ENCODE assay signal across 8 cellular contexts in genomic region chr9:113614843-113615648, GRCh38.
DNase-seq lines count a peak whose midpoint lies in the region; ATAC-seq and TF ChIP-seq lines count a peak whose summit lies in the region.

No MANE protein-coding gene starts in this region.

- 0 out of 4 replicates have a peak, but pooled peaks of 1 of the 2 experiments have one; percentile 20 for TF ChIP-seq EP300 in SK-N-SH (IDR thresholded peaks at IDR 0.05; ENCODE audit: borderline replicate concordance in 1 of 2, low read depth in 1 of 2, low read length in 1 of 2)

- H3K4me3 ChIP-seq in SK-N-SH (ENCODE audit: low read depth in 2 of 2, low read length in 1 of 2) = no peak overlapping the region

- WGBS in SK-N-SH (ENCODE audit: low lambda C conversion rate) = 79% methylated on average over 14 of the region's 14 CpGs

- peaks cover 29 to 45% of the 10 kb centered on the region in 2 experiments for H3K4me1 ChIP-seq in SK-N-SH (ENCODE audit: control insufficient read depth in 1 of 2, insufficient read depth in 2 of 2, low read depth in 1 of 2, low read length in 1 of 2)

- H3K9me3 Mint-ChIP-seq in T-helper 2 cell treated with Interferon-gamma antibody and Interleukin-4, amounts not matched to agents 5 μg/mL and 100 μg/mL, for 36 hours = no peaks in the 10 kb centered on the region
- no peaks in the 10 kb centered on the region for H3K9me3 Mint-ChIP-seq in stimulated activated naive CD8-positive, alpha-beta T cell treated with anti-CD3 and anti-CD28 coated beads, Interleukin-15, Interleukin-2, amounts not matched to agents 100 ng/mL and 50 ng/mL, for 24 hours

- H3K79me2 ChIP-seq in SK-N-SH (ENCODE audit: insufficient read depth) = no peaks in the 10 kb centered on the region

- no peaks in the 10 kb centered on the region for H3K36me3 ChIP-seq in SK-N-SH (replicated peaks in 1 of 2; ENCODE audit: control insufficient read depth in 1 of 2, insufficient read depth in 2 of 2, low read length in 1 of 2)

- no peak overlapping the region for H3K9ac ChIP-seq in SK-N-SH

- no peak overlapping the region for H3K4me3 Mint-ChIP-seq in T-helper 2 cell treated with Interferon-gamma antibody and Interleukin-4, amounts not matched to agents 5 μg/mL and 100 μg/mL, for 36 hours
- H3K4me3 Mint-ChIP-seq in stimulated activated naive CD8-positive, alpha-beta T cell treated with anti-CD3 and anti-CD28 coated beads, Interleukin-15, Interleukin-2, amounts not matched to agents 100 ng/mL and 50 ng/mL, for 24 hours = peak overlapping the region; percentile 62

- intact Hi-C loops in left cardiac atrium (cut with DNase I) = no loop called here

- peak overlapping the region; percentile 31 to 66; a peak in 2 of 4 replicates for H3K27ac ChIP-seq in SK-N-SH (ENCODE audit: low read depth in 2 of 2, low read length in 1 of 2)

- peak; percentile 72 to 74 for ATAC-seq in left cardiac atrium

- no peak overlapping the region for H3K27ac Mint-ChIP-seq in T-helper 2 cell treated with Interferon-gamma antibody and Interleukin-4, amounts not matched to agents 5 μg/mL and 100 μg/mL, for 36 hours
- H3K27ac Mint-ChIP-seq in stimulated activated naive CD8-positive, alpha-beta T cell treated with anti-CD3 and anti-CD28 coated beads, Interleukin-15, Interleukin-2, amounts not matched to agents 100 ng/mL and 50 ng/mL, for 24 hours = peak overlapping the region; percentile 75

- POLR2A ChIA-PET in SK-N-SH (lab: Yijun Ruan, JAX) = interaction anchor here (1.1 kb wide), 1 partner anchor 21 kb away, joined by 6 read pairs; no protein-coding TSS in a partner anchor

- CTCF ChIA-PET in SK-N-SH (lab: Yijun Ruan, JAX) = interaction anchor here (0.6 to 44.7 kb wide), 4 partner anchors 14 to 38 kb away, joined by 3 to 1335 read pairs (median 8); no protein-coding TSS in a partner anchor

- H3K36me3 Mint-ChIP-seq in T-helper 2 cell treated with Interferon-gamma antibody and Interleukin-4, amounts not matched to agents 5 μg/mL and 100 μg/mL, for 36 hours (ENCODE audit: low read depth) = no peaks in the 10 kb centered on the region
- no peaks in the 10 kb centered on the region for H3K36me3 Mint-ChIP-seq in stimulated activated naive CD8-positive, alpha-beta T cell treated with anti-CD3 and anti-CD28 coated beads, Interleukin-15, Interleukin-2, amounts not matched to agents 100 ng/mL and 50 ng/mL, for 24 hours (ENCODE audit: low read depth)

- H3K27me3 Mint-ChIP-seq in T-helper 2 cell treated with Interferon-gamma antibody and Interleukin-4, amounts not matched to agents 5 μg/mL and 100 μg/mL, for 36 hours (ENCODE audit: low read depth) = no peaks in the 10 kb centered on the region
- H3K27me3 Mint-ChIP-seq in stimulated activated naive CD8-positive, alpha-beta T cell treated with anti-CD3 and anti-CD28 coated beads, Interleukin-15, Interleukin-2, amounts not matched to agents 100 ng/mL and 50 ng/mL, for 24 hours = peaks cover 9% of the 10 kb centered on the region

- peak overlapping the region; percentile 37; the same call in 1 of the 2 replicates for H3K4me2 ChIP-seq in SK-N-SH

- H2AFZ ChIP-seq in SK-N-SH (ENCODE audit: low read depth) = no peak overlapping the region; the same call in 1 of the 2 replicates

- no peaks in the 10 kb centered on the region for H3K9me2 ChIP-seq in SK-N-SH

- peak; percentile 55 for DNase-seq in T-helper 2 cell treated with Interferon-gamma antibody and Interleukin-4, amounts not matched to agents 5 μg/mL and 100 μg/mL, for 36 hours (ENCODE audit: low spot score)
- DNase-seq in T-helper 2 cell (no peak), SK-N-SH (no peak), left cardiac atrium (peak; percentile 77), COR-L47 (lab: John Stamatoyannopoulos, UW) (no peak), T1000 (lab: John Stamatoyannopoulos, UW) (no peak), SKM-1 treated with dmso at 0.1 percent for 144 hours (lab: John Stamatoyannopoulos, UW; ENCODE audit: unreplicated experiment) (no peak)

- no peak for TF ChIP-seq RAD21 in SK-N-SH (IDR thresholded peaks at IDR 0.05; ENCODE audit: low read length)

- no peaks in the 10 kb centered on the region for H4K20me1 ChIP-seq in SK-N-SH (ENCODE audit: insufficient read depth)

- H3F3A ChIP-seq in SK-N-SH (replicated peaks; ENCODE audit: insufficient read depth) = peaks cover 3% of the 10 kb centered on the region

- TF ChIP-seq CTCF in SK-N-SH (IDR thresholded peaks at IDR 0.05) = no peak

- no peaks in the 10 kb centered on the region for H3K9me3 ChIP-seq in SK-N-SH

- H3K4me1 Mint-ChIP-seq in T-helper 2 cell treated with Interferon-gamma antibody and Interleukin-4, amounts not matched to agents 5 μg/mL and 100 μg/mL, for 36 hours (ENCODE audit: low read depth) = peaks cover 5% of the 10 kb centered on the region
- peaks cover 58% of the 10 kb centered on the region for H3K4me1 Mint-ChIP-seq in stimulated activated naive CD8-positive, alpha-beta T cell treated with anti-CD3 and anti-CD28 coated beads, Interleukin-15, Interleukin-2, amounts not matched to agents 100 ng/mL and 50 ng/mL, for 24 hours (ENCODE audit: low read depth)

- no peaks in the 10 kb centered on the region for H3K27me3 ChIP-seq in SK-N-SH (ENCODE audit: insufficient read depth)

TF ChIP-seq in SK-N-SH, 30 proteins besides CTCF, POLR2A, EP300 and RAD21:
- no peak for TF ChIP-seq USF1 (IDR thresholded peaks at IDR 0.05; ENCODE audit: borderline replicate concordance, low read depth)
- no peak for TF ChIP-seq ZBTB33 (IDR thresholded peaks at IDR 0.05; ENCODE audit: borderline replicate concordance, low read depth)
- TF ChIP-seq RCOR1 (IDR thresholded peaks at IDR 0.05; ENCODE audit: low read length) = no peak
- no peak for TF ChIP-seq GATA2 (CRISPR knock-in tag; IDR thresholded peaks at IDR 0.05)
- no peak for TF ChIP-seq PBX3 (IDR thresholded peaks at IDR 0.05)
- no peak for TF ChIP-seq CHD2 (IDR thresholded peaks at IDR 0.05; ENCODE audit: low read length, partially characterized antibody)
- TF ChIP-seq MXI1 (IDR thresholded peaks at IDR 0.05; ENCODE audit: low read depth, low read length) = no peak
- no peak for TF ChIP-seq RFX5 (IDR thresholded peaks at IDR 0.05; ENCODE audit: low read length)
- TF ChIP-seq ELF1 (IDR thresholded peaks at IDR 0.05) = no peak
- TF ChIP-seq TCF12 (IDR thresholded peaks at IDR 0.05) = no peak
- TF ChIP-seq MEF2A (IDR thresholded peaks at IDR 0.05; ENCODE audit: borderline replicate concordance, low read depth) = no peak
- TF ChIP-seq YY1 (IDR thresholded peaks at IDR 0.05; ENCODE audit: low read depth) = no peak

Comparison
In these comparisons a context has a peak if more than half of its experiments do, and no peak if none do; other contexts are left out.
1. DNase-seq: peak in T-helper 2 cell treated with Interferon-gamma antibody and Interleukin-4, amounts not matched to agents 5 μg/mL and 100 μg/mL, for 36 hours (single experiment) and left cardiac atrium (single experiment); none in T-helper 2 cell (0 of 5), SK-N-SH (single experiment), COR-L47 (single experiment), T1000 (single experiment) and SKM-1 treated with dmso at 0.1 percent for 144 hours (single experiment).